10 cellular contexts compared by ENCODE assay signal in the genomic region with DNA sequence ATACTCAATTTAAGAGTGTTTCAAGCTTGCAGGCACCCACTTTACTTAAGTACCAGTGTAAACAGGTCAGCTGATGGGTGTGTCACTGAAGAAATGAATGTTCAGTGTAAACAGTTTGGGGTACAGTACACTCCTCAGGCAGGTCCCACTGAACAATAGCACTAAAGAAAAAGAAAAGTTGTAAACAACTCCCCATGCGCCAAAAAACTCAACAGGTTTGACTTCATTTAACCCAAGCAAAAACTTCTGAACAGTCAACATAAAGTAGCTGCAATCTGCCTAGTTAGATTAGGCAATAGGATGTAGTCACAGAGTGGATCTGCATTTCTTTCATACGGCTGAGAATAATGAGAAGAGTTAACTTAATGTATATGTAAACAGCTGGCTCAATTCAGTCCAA.
DNase-seq lines count a peak whose midpoint lies in the region; ATAC-seq and TF ChIP-seq lines count a peak whose summit lies in the region.
"Had no signal": no experiment of that assay in that cellular context is flagged by ENCODE, and none has a peak within 500 bp of the region (broad histone marks: within the 10 kb centered on the region; RNA-seq: fewer than 3 reads in every experiment).

No MANE protein-coding gene starts in this region.

- ATAC-seq in GM21786 (IDR thresholded peaks at IDR 0.05; ENCODE audit: unreplicated experiment) = peak; percentile 9
- ATAC-seq in CD8-positive, alpha-beta T cell = no peak

- POLR2A ChIA-PET in GM10248 (lab: Yijun Ruan, JAX) = interaction anchor here (0.6 kb wide), 1 partner anchor 93 kb away, joined by 5 read pairs; a partner anchor contains a TSS
- POLR2A ChIA-PET in CD8-positive, alpha-beta T cell (lab: Charles Lee) = no interaction called here

- no peak overlapping the region for H3K4me3 Mint-ChIP-seq in CD8-positive, alpha-beta T cell

- H3K27me3 ChIP-seq in CD8-positive, alpha-beta T cell (ENCODE audit: insufficient read depth, low read length) = no peaks in the 10 kb centered on the region
- H3K27me3 ChIP-seq: cardiac muscle cell had no signal

- H3K36me3 Mint-ChIP-seq in CD8-positive, alpha-beta T cell = no peaks in the 10 kb centered on the region

- no peaks in the 10 kb centered on the region for H3K4me1 ChIP-seq in CD8-positive, alpha-beta T cell (ENCODE audit: insufficient read depth, low read length)

- no peak for TF ChIP-seq CTCF in GM10248 (IDR thresholded peaks at IDR 0.05; ENCODE audit: control extremely low read depth, extremely low read depth, low read depth, missing control alignments)
- no peak for TF ChIP-seq CTCF in CD8-positive, alpha-beta T cell (IDR thresholded peaks at IDR 0.05)

- H3K4me1 Mint-ChIP-seq in CD8-positive, alpha-beta T cell (ENCODE audit: low read depth) = no peaks in the 10 kb centered on the region

- H3K4me3 ChIP-seq in CD8-positive, alpha-beta T cell (ENCODE audit: low read depth, low read length) = no peak overlapping the region
- H3K4me3 ChIP-seq: cardiac muscle cell had no signal

- intact Hi-C loops in CD8-positive, alpha-beta T cell (cut with DNase I, micrococcal nuclease) = no loop called here

- DNase-seq in MV-4-11 (lab: John Stamatoyannopoulos, UW) (peak; percentile 7), amniotic epithelial cell (ENCODE audit: low read depth) (peak; percentile 79), renal cortical epithelial cell (ENCODE audit: low read depth) (peak; percentile 81), Ammon's horn (ENCODE audit: low spot score) (no peak), GM10248 (ENCODE audit: extremely low spot score) (no peak), NCI-H1417 treated with DMSO at 0.1 percent for 48 hours (lab: John Stamatoyannopoulos, UW) (no peak)
- DNase-seq in CD8-positive, alpha-beta T cell = no peak
- DNase-seq: activated T-cell treated with anti-CD3 and anti-CD28 coated beads, Interleukin-2, amount 50 U/mL, for 1 hour had no signal

- H3K9me3 ChIP-seq in CD8-positive, alpha-beta T cell (ENCODE audit: low read length) = no peaks in the 10 kb centered on the region

- H3K27ac ChIP-seq in CD8-positive, alpha-beta T cell (ENCODE audit: low read depth, low read length) = no peak overlapping the region
- H3K27ac ChIP-seq: cardiac muscle cell had no signal

- H3K27ac Mint-ChIP-seq in CD8-positive, alpha-beta T cell = no peak overlapping the region

- H3K27me3 Mint-ChIP-seq in CD8-positive, alpha-beta T cell (ENCODE audit: low read depth) = no peaks in the 10 kb centered on the region

- H3K36me3 ChIP-seq in CD8-positive, alpha-beta T cell (ENCODE audit: insufficient read depth, low read length) = no peaks in the 10 kb centered on the region
- H3K36me3 ChIP-seq: cardiac muscle cell had no signal

- CTCF ChIA-PET in GM10248 (lab: Yijun Ruan, JAX) = interaction anchor here (1.0 to 1.6 kb wide), 4 partner anchors 10 to 145 kb away, joined by 3 read pairs; no protein-coding TSS in a partner anchor
- CTCF ChIA-PET in CD8-positive, alpha-beta T cell (lab: Charles Lee) = interaction anchor here (0.6 kb wide), 1 partner anchor 23 kb away, joined by 3 read pairs; no protein-coding TSS in a partner anchor

- no peaks in the 10 kb centered on the region for H3K9me3 Mint-ChIP-seq in CD8-positive, alpha-beta T cell

Comparison
In these comparisons a context has a peak if more than half of its experiments do, and no peak if none do; other contexts are left out.
1. DNase-seq: peak in MV-4-11 (single experiment), amniotic epithelial cell (single experiment) and renal cortical epithelial cell (single experiment); none in Ammon's horn (single experiment), GM10248 (single experiment), CD8-positive, alpha-beta T cell (0 of 7) and NCI-H1417 treated with DMSO at 0.1 percent for 48 hours (single experiment).